Comparison of ENCODE assay signal across 11 cellular contexts in genomic region chr16:23901178-23902131, GRCh38.
DNase-seq lines count a peak whose midpoint lies in the region; ATAC-seq and TF ChIP-seq lines count a peak whose summit lies in the region.
"Had no signal": no experiment of that assay in that cellular context is flagged by ENCODE, and none has a peak within 500 bp of the region (broad histone marks: within the 10 kb centered on the region; RNA-seq: fewer than 3 reads in every experiment).

No MANE protein-coding gene starts in this region.

- H2BK15ac ChIP-seq in H9 (ENCODE audit: low read depth, low read length) (no peak overlapping the region), mesendoderm (replicated peaks; ENCODE audit: low read depth) (no peak overlapping the region)

- no peak for DNase-seq in CD14-positive monocyte (ENCODE audit: low spot score)
- no peak for DNase-seq in H9
- DNase-seq in activated naive CD4-positive, alpha-beta T cell treated with anti-CD3 and anti-CD28 coated beads, Interleukin-2, amount 50 U/mL, for 72 hours (ENCODE audit: low spot score in 2 of 2): no peak
- DNase-seq in mesendoderm: peak; percentile 53
- DNase-seq in vagina (ENCODE audit: extremely low spot score in 2 of 2): no peak
- no peak for DNase-seq in tibial nerve (ENCODE audit: low spot score in 2 of 2)
- no peak for DNase-seq in CD1c-positive myeloid dendritic cell (ENCODE audit: extremely low spot score)
- DNase-seq: activated CD4-positive, alpha-beta T cell treated with anti-CD3 and anti-CD28 coated beads, Interleukin-2, amount 50 U/mL, for 4 hours; uterus had no signal

- H3K4me2 ChIP-seq in H9 (ENCODE audit: insufficient read depth, insufficient read length, low read length) (no peak overlapping the region), mesendoderm (ENCODE audit: low read length) (no peak overlapping the region)

- H3K36me3 Mint-ChIP-seq in CD14-positive monocyte (peaks cover 17 to 36% of the 10 kb centered on the region in 2 donors), H9 (ENCODE audit: insufficient read depth in 1 of 3, low read depth in 3 of 3) (no peaks in the 10 kb centered on the region)
- peaks cover 0 to under 1% of the 10 kb centered on the region in 2 donors for H3K36me3 Mint-ChIP-seq in activated naive CD4-positive, alpha-beta T cell treated with anti-CD3 and anti-CD28 coated beads, Interleukin-2, amount 50 U/mL, for 72 hours

- H3K9me3 ChIP-seq in H9 (ENCODE audit: control insufficient read depth, low read depth, low read length): no peaks in the 10 kb centered on the region
- no peaks in the 10 kb centered on the region for H3K9me3 ChIP-seq in vagina
- no peaks in the 10 kb centered on the region for H3K9me3 ChIP-seq in tibial nerve
- H3K9me3 ChIP-seq: uterus had no signal

- H3K18ac ChIP-seq in H9 (ENCODE audit: insufficient read length, low read depth, low read length) (no peak overlapping the region), mesendoderm (ENCODE audit: low read length) (no peak overlapping the region)

- H2BK12ac ChIP-seq in H9 (ENCODE audit: insufficient read length, low read depth, low read length): no peak overlapping the region

- H3K9ac ChIP-seq in H9 (ENCODE audit: extremely low read depth, insufficient read length, low read length): no peak overlapping the region
- H3K9ac ChIP-seq in mesendoderm (ENCODE audit: low read length): no peak overlapping the region

- no peaks in the 10 kb centered on the region for H3K36me3 ChIP-seq in mesendoderm (ENCODE audit: control insufficient read depth, insufficient read depth, low read length)
- no peaks in the 10 kb centered on the region for H3K36me3 ChIP-seq in vagina
- no peaks in the 10 kb centered on the region for H3K36me3 ChIP-seq in tibial nerve
- H3K36me3 ChIP-seq: uterus had no signal

- H3K4me1 Mint-ChIP-seq in CD14-positive monocyte: peaks cover 67% of the 10 kb centered on the region
- peaks cover 19 to 28% of the 10 kb centered on the region in 2 experiments for H3K4me1 Mint-ChIP-seq in H9

- H2BK20ac ChIP-seq in H9 (ENCODE audit: low read depth, low read length, poor library complexity, severe bottlenecking): no peak overlapping the region

- H3K14ac ChIP-seq in H9 (ENCODE audit: insufficient read depth, low read length): no peak overlapping the region

- H4K8ac ChIP-seq in H9 (replicated peaks; ENCODE audit: insufficient read length, low read depth, low read length) (no peak overlapping the region), mesendoderm (ENCODE audit: low read depth, low read length) (no peak overlapping the region)

- no peak for TF ChIP-seq EP300 in tibial nerve (IDR thresholded peaks at IDR 0.05)

- H3K9me3 Mint-ChIP-seq in CD14-positive monocyte (peaks cover 0 to 3% (median 0%) of the 10 kb centered on the region in 7 donors), H9 (no peaks in the 10 kb centered on the region; a peak in 1 of 5 replicates)
- H3K9me3 Mint-ChIP-seq in activated naive CD4-positive, alpha-beta T cell treated with anti-CD3 and anti-CD28 coated beads, Interleukin-2, amount 50 U/mL, for 72 hours: peaks cover 0 to 6% of the 10 kb centered on the region in 2 donors

- H3K23ac ChIP-seq in H9 (ENCODE audit: insufficient read length, low read depth, low read length) (no peak overlapping the region), mesendoderm (ENCODE audit: low read length) (no peak overlapping the region)

- TF ChIP-seq CTCF in CD14-positive monocyte (IDR thresholded peaks at IDR 0.05): no peak
- TF ChIP-seq CTCF in H9 (conservative IDR thresholded peaks at IDR 0.05): no peak
- no peak for TF ChIP-seq CTCF in vagina (IDR thresholded peaks at IDR 0.05)
- TF ChIP-seq CTCF in tibial nerve (IDR thresholded peaks at IDR 0.05): no peak

- no peak overlapping the region for H2AFZ ChIP-seq in H9 (ENCODE audit: low read length)

- H3K79me2 ChIP-seq in H9 (ENCODE audit: insufficient read depth, low read length) (no peaks in the 10 kb centered on the region), mesendoderm (ENCODE audit: control insufficient read depth, insufficient read depth, low read length) (no peaks in the 10 kb centered on the region)

- no peak overlapping the region for H4K91ac ChIP-seq in H9 (ENCODE audit: insufficient read length, low read depth, low read length)

- H3K4me3 Mint-ChIP-seq in CD14-positive monocyte: peak overlapping the region in 1 of 2 donors; percentile 1
- H3K4me3 Mint-ChIP-seq in H9: peak overlapping the region in 1 of 2 experiments; percentile 1; a peak in 1 of 5 replicates

- H3K4ac ChIP-seq in H9 (ENCODE audit: low read depth, low read length) (no peak overlapping the region), mesendoderm (ENCODE audit: low read depth, low read length) (no peak overlapping the region)

- H3K4me3 ChIP-seq in mesendoderm (ENCODE audit: low read length) (no peak overlapping the region), vagina (no peak overlapping the region), tibial nerve (no peak overlapping the region)
- H3K4me3 ChIP-seq: GM12878, uterus had no signal

- H3K4me1 ChIP-seq in H9 (ENCODE audit: insufficient read depth, low read length) (peaks cover 4% of the 10 kb centered on the region; the same call in 1 of the 2 replicates), mesendoderm (ENCODE audit: control insufficient read depth, low read depth, low read length) (peaks cover 4% of the 10 kb centered on the region), vagina (peaks cover 14% of the 10 kb centered on the region), tibial nerve (peaks cover 0 to 6% (median 3%) of the 10 kb centered on the region in 4 donors)
- H3K4me1 ChIP-seq: uterus had no signal

- H3T11ph ChIP-seq in H9 (ENCODE audit: low read length): no peak overlapping the region

- H4K20me1 ChIP-seq in H9 (ENCODE audit: control insufficient read depth, insufficient read depth, insufficient read length): no peaks in the 10 kb centered on the region

- peaks cover 0 to 2% (median 1%) of the 10 kb centered on the region in 3 donors for H3K27me3 Mint-ChIP-seq in CD14-positive monocyte (ENCODE audit: low read depth in 3 of 3)
- peaks cover 2% of the 10 kb centered on the region for H3K27me3 Mint-ChIP-seq in H9 (ENCODE audit: low read depth)

- H2BK5ac ChIP-seq in H9 (ENCODE audit: insufficient read length, low read length) (no peak overlapping the region), mesendoderm (ENCODE audit: low read length) (no peak overlapping the region)

- no peaks in the 10 kb centered on the region for H3K23me2 ChIP-seq in H9 (ENCODE audit: insufficient read length, low read depth, low read length, poor library complexity, severe bottlenecking)

- no peak overlapping the region for H4K5ac ChIP-seq in H9 (ENCODE audit: insufficient read length, low read depth, low read length)
- no peak overlapping the region for H4K5ac ChIP-seq in mesendoderm (ENCODE audit: low read length)

- TF ChIP-seq POLR2A in vagina (IDR thresholded peaks at IDR 0.05) (no peak), tibial nerve (IDR thresholded peaks at IDR 0.05) (no peak)

- no peaks in the 10 kb centered on the region for H3K27me3 ChIP-seq in H9 (ENCODE audit: insufficient read depth, low read length)
- H3K27me3 ChIP-seq in mesendoderm (ENCODE audit: insufficient read depth, low read length, poor library complexity): no peaks in the 10 kb centered on the region
- H3K27me3 ChIP-seq in vagina: no peaks in the 10 kb centered on the region
- H3K27me3 ChIP-seq in tibial nerve: no peaks in the 10 kb centered on the region
- H3K27me3 ChIP-seq: uterus had no signal

- H2AK5ac ChIP-seq in H9 (ENCODE audit: insufficient read length, low read length) (no peak overlapping the region), mesendoderm (ENCODE audit: low read length) (no peak overlapping the region)

- H3K56ac ChIP-seq in H9 (ENCODE audit: insufficient read length, low read depth, low read length): no peak overlapping the region
- no peak overlapping the region for H3K56ac ChIP-seq in mesendoderm (ENCODE audit: low read length)

- no peak overlapping the region for H2BK120ac ChIP-seq in H9 (ENCODE audit: low read depth, low read length, poor library complexity, severe bottlenecking)
- no peak overlapping the region for H2BK120ac ChIP-seq in mesendoderm (ENCODE audit: low read depth, low read length)

- intact Hi-C loops in CD14-positive monocyte (cut with micrococcal nuclease) (no loop called here), vagina (cut with DNase I) (no loop called here)

- H3K27ac Mint-ChIP-seq in CD14-positive monocyte: peak overlapping the region in 6 of 7 donors; percentile 2 to 52 (median 36)
- peak overlapping the region; percentile 2 to 81 (median 24); a peak in 5 of 7 replicates for H3K27ac Mint-ChIP-seq in H9
- peak overlapping the region; percentile 32 to 36 for H3K27ac Mint-ChIP-seq in activated naive CD4-positive, alpha-beta T cell treated with anti-CD3 and anti-CD28 coated beads, Interleukin-2, amount 50 U/mL, for 72 hours

- ATAC-seq in activated naive CD4-positive, alpha-beta T cell treated with anti-CD3 and anti-CD28 coated beads, Interleukin-2, amount 50 U/mL, for 72 hours: no peak
- no peak for ATAC-seq in HG03442 (IDR thresholded peaks at IDR 0.05; ENCODE audit: unreplicated experiment)
- ATAC-seq: GM12878 had no signal

- no peaks in the 10 kb centered on the region for H3K79me1 ChIP-seq in H9 (ENCODE audit: insufficient read depth, low read depth, low read length, poor library complexity, severe bottlenecking)
- no peaks in the 10 kb centered on the region for H3K79me1 ChIP-seq in mesendoderm (ENCODE audit: low read length)

- WGBS in H9 (ENCODE audit: extremely low coverage, insufficient read length, low lambda C conversion rate): no CpG with 5 or more reads among the region's 13 CpGs
- WGBS in mesendoderm (ENCODE audit: extremely low coverage, insufficient coverage, low lambda C conversion rate): 100% methylated on average over 2 of the region's 13 CpGs
- 33 to 39% methylated on average over 13 of the region's 13 CpGs for WGBS in tibial nerve, 2 donors

- no peak overlapping the region for H3K27ac ChIP-seq in H9 (ENCODE audit: insufficient read length, low read depth, low read length)
- H3K27ac ChIP-seq in mesendoderm (ENCODE audit: low read depth, low read length): no peak overlapping the region
- no peak overlapping the region for H3K27ac ChIP-seq in vagina
- H3K27ac ChIP-seq in tibial nerve: no peak overlapping the region
- H3K27ac ChIP-seq: uterus had no signal
